8 cellular contexts compared by ENCODE assay signal in the genomic region with DNA sequence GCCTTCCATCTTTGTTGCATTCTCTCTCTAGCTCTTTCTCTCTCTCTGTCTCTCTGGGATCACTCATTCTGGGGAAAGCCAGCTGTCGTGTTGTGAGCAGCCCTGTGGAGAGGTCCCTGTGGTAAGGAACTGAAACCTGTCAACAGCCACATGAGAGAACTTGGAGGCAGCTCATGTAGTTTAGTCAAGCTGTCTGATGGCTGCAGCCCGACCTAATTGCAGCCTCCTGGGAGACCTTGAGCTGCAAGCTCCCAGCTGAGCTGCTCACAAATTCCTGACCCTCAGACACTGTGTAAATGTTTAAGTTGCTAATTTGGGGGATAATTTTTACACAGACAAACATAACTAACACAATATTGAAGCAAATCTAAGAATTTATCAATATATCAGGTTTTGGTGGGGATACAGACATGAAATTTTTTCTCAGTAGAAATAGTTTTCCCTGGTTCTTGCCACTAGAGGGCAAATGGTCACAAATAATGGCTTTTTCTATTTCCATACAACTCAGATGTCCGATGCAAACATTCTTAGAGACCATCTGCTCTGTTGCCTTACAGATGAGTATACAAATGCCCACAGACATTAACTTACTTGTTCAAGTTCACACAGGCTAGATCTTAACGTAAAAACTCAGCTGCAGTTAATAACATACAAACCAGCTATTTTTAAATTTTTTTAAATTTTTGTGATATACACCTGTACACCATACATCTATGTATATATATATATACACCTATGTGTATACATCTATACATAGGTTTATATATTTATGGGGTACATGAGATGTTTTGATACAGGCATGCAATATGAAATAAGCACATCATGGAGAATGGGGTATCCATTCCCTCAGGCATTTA. TPM values are rescaled to one million over a fixed set of nuclear protein-coding genes. Genes with fewer than 3 reads are reported as not detected.
DNase-seq lines count a peak whose midpoint lies in the region; ATAC-seq and TF ChIP-seq lines count a peak whose summit lies in the region.

No MANE protein-coding gene starts in this region.

- H3K27me3 ChIP-seq in cardiac muscle cell (no peaks in the 10 kb centered on the region), gastrocnemius medialis (no peaks in the 10 kb centered on the region), MG63 (no peaks in the 10 kb centered on the region)

- H3K36me3 ChIP-seq in cardiac muscle cell (no peaks in the 10 kb centered on the region), gastrocnemius medialis (no peaks in the 10 kb centered on the region), MG63 (no peaks in the 10 kb centered on the region)

- in situ Hi-C loops in gastrocnemius medialis (cut with MboI; ENCODE audit: low sequenced_read_pairs in 4 of 4) = loop anchor here (5.0 to 25.0 kb wide), 5 partner anchors 498 to 835 kb away; partner anchors contain the start of gene PHLDA1 (in 2 of the 4)

- H3K36me3 Mint-ChIP-seq in activated CD4-positive, alpha-beta memory T cell treated with anti-CD3 and anti-CD28 coated beads, Interleukin-2, amount 10 ng/mL, durations not matched to agents 7 days and 5 days (ENCODE audit: low read depth) = no peaks in the 10 kb centered on the region

- CTCF ChIA-PET in activated CD4-positive, alpha-beta memory T cell treated with anti-CD3 and anti-CD28 coated beads, Interleukin-2, amount 10 ng/mL, durations not matched to agents 7 days and 5 days (lab: Charles Lee) = interaction anchor here (0.5 to 4.3 kb wide), 30 partner anchors 9 to 1062 kb away, joined by 3 to 41 read pairs (median 4); partner anchors contain the start of genes BBS10, GLIPR1L1, KRR1 and PHLDA1

- H3K4me3 Mint-ChIP-seq in activated CD4-positive, alpha-beta memory T cell treated with anti-CD3 and anti-CD28 coated beads, Interleukin-2, amount 10 ng/mL, durations not matched to agents 7 days and 5 days = no peak overlapping the region

- H3K4me1 ChIP-seq in cardiac muscle cell (ENCODE audit: low read depth) (no peaks in the 10 kb centered on the region), gastrocnemius medialis (no peaks in the 10 kb centered on the region)

- no peak for TF ChIP-seq POLR2A in gastrocnemius medialis (IDR thresholded peaks at IDR 0.05)

- no peaks in the 10 kb centered on the region for H3K9me3 Mint-ChIP-seq in activated CD4-positive, alpha-beta memory T cell treated with anti-CD3 and anti-CD28 coated beads, Interleukin-2, amount 10 ng/mL, durations not matched to agents 7 days and 5 days

- peaks cover 22% of the 10 kb centered on the region for H3K27me3 Mint-ChIP-seq in activated CD4-positive, alpha-beta memory T cell treated with anti-CD3 and anti-CD28 coated beads, Interleukin-2, amount 10 ng/mL, durations not matched to agents 7 days and 5 days

- intact Hi-C loops in gastrocnemius medialis (cut with DNase I; ENCODE audit: low total_unique reads) = loop anchor here (2.0 to 5.0 kb wide), 2 partner anchors 512 to 820 kb away; partner anchors contain the start of gene BBS10

- peak; percentile 97 for ATAC-seq in GM19452 (IDR thresholded peaks at IDR 0.05; ENCODE audit: unreplicated experiment)
- peak; percentile 98 for ATAC-seq in HG03342 (IDR thresholded peaks at IDR 0.05; ENCODE audit: unreplicated experiment)
- ATAC-seq in gastrocnemius medialis = no peak

- H3K27ac Mint-ChIP-seq in activated CD4-positive, alpha-beta memory T cell treated with anti-CD3 and anti-CD28 coated beads, Interleukin-2, amount 10 ng/mL, durations not matched to agents 7 days and 5 days = no peak overlapping the region

- H3K9me3 ChIP-seq in cardiac muscle cell (ENCODE audit: low read depth) = no peaks in the 10 kb centered on the region
- no peaks in the 10 kb centered on the region for H3K9me3 ChIP-seq in gastrocnemius medialis
- no peaks in the 10 kb centered on the region; the same call in 1 of the 2 replicates for H3K9me3 ChIP-seq in MG63

- peak; percentile 68 for DNase-seq in EH (ENCODE audit: low read depth)
- DNase-seq in NCI-H2227 treated with DMSO at 0.1 percent for 48 hours (lab: John Stamatoyannopoulos, UW) = peak; percentile 75
- peak; percentile 30 for DNase-seq in activated CD4-positive, alpha-beta memory T cell treated with anti-CD3 and anti-CD28 coated beads, Interleukin-2, amount 10 ng/mL, durations not matched to agents 7 days and 5 days
- peak; percentile 76 to 81 for DNase-seq in cardiac muscle cell (ENCODE audit: low read depth in 1 of 2, low spot score in 1 of 2)
- no peak for DNase-seq in gastrocnemius medialis
- DNase-seq in MG63 = no peak

- peak overlapping the region; percentile 38 for H3K27ac ChIP-seq in cardiac muscle cell
- H3K27ac ChIP-seq in gastrocnemius medialis = no peak overlapping the region

- TF ChIP-seq CTCF in cardiac muscle cell (IDR thresholded peaks at IDR 0.05; ENCODE audit: low read depth, low read length) = peak; percentile 65
- TF ChIP-seq CTCF in gastrocnemius medialis (IDR thresholded peaks at IDR 0.05 in 4 of 5, conservative IDR thresholded peaks at IDR 0.05 in 1 of 5) = peak; percentile 25 to 61 (median 46)

- peaks cover 8% of the 10 kb centered on the region for H3K4me1 Mint-ChIP-seq in activated CD4-positive, alpha-beta memory T cell treated with anti-CD3 and anti-CD28 coated beads, Interleukin-2, amount 10 ng/mL, durations not matched to agents 7 days and 5 days

- H3K4me3 ChIP-seq in cardiac muscle cell (no peak overlapping the region), gastrocnemius medialis (no peak overlapping the region), MG63 (no peak overlapping the region)

- POLR2A ChIA-PET in activated CD4-positive, alpha-beta memory T cell treated with anti-CD3 and anti-CD28 coated beads, Interleukin-2, amount 10 ng/mL, durations not matched to agents 7 days and 5 days (lab: Charles Lee) = interaction anchor here (0.7 to 3.9 kb wide), 4 partner anchors 46 to 557 kb away, joined by 3 to 24 read pairs (median 6); partner anchors contain the start of genes GLIPR1 and PHLDA1

RNA-seq across cellular contexts. Expression of gene KRR1, which starts 15.5 kb away (rescaled TPM):
- 10 to 100 TPM; 61.8 to 67.2 TPM for total RNA-seq in activated CD4-positive, alpha-beta memory T cell treated with anti-CD3 and anti-CD28 coated beads, Interleukin-2, amount 10 ng/mL, durations not matched to agents 7 days and 5 days
- total RNA-seq in cardiac muscle cell = 29.9 and 30.7 TPM in 2 replicates
- polyA plus RNA-seq in cardiac muscle cell = 32.4 and 36.8 TPM in 2 replicates
- 10 to 100 TPM; 26.8 to 43.1 (median 34.8) TPM for total RNA-seq in gastrocnemius medialis
- total RNA-seq in MG63 (2014; rRNA removed; shearing (Covaris generic); ENCODE audit: low replicate concordance) = 30.3 and 40.2 TPM in 2 replicates

RNA-seq across cellular contexts. Expression of gene GLIPR1, which starts 46.3 kb away (rescaled TPM):
- total RNA-seq in activated CD4-positive, alpha-beta memory T cell treated with anti-CD3 and anti-CD28 coated beads, Interleukin-2, amount 10 ng/mL, durations not matched to agents 7 days and 5 days = 10 to 100 TPM; 52.3 to 54.7 TPM
- 0.03 and 0.53 TPM in 2 replicates for total RNA-seq in cardiac muscle cell
- 0.62 and 1.4 TPM in 2 replicates for polyA plus RNA-seq in cardiac muscle cell
- 1 to 10 TPM; 1.1 to 5.6 (median 2.8) TPM for total RNA-seq in gastrocnemius medialis
- 99.6 and 103 TPM in 2 replicates for total RNA-seq in MG63 (2014; rRNA removed; shearing (Covaris generic); ENCODE audit: low replicate concordance)

Comparison
In these comparisons a context has a peak if more than half of its experiments do, and no peak if none do; other contexts are left out.
1. DNase-seq: peak in EH (single experiment), NCI-H2227 treated with DMSO at 0.1 percent for 48 hours (single experiment), activated CD4-positive, alpha-beta memory T cell treated with anti-CD3 and anti-CD28 coated beads, Interleukin-2, amount 10 ng/mL, durations not matched to agents 7 days and 5 days (single experiment) and cardiac muscle cell (2 of 2); none in gastrocnemius medialis (0 of 2) and MG63 (single experiment).
2. ATAC-seq: peak in GM19452 (single experiment) and HG03342 (single experiment); none in gastrocnemius medialis (0 of 2).
3. RNA of gene GLIPR1, which starts 46.3 kb away (total RNA-seq): 99.6 to 103 TPM in MG63 and 52.3 to 54.7 TPM in activated CD4-positive, alpha-beta memory T cell treated with anti-CD3 and anti-CD28 coated beads, Interleukin-2, amount 10 ng/mL, durations not matched to agents 7 days and 5 days; 1.1 to 5.6 TPM in gastrocnemius medialis and 0.03 to 0.53 TPM in cardiac muscle cell; every median in the first group is over 4 times any median in the second.